12 cellular contexts compared by ENCODE assay signal in genomic region chr2:20578266-20578894, GRCh38.
DNase-seq lines count a peak whose midpoint lies in the region; ATAC-seq and TF ChIP-seq lines count a peak whose summit lies in the region.
"Had no signal": no experiment of that assay in that cellular context is flagged by ENCODE, and none has a peak within 500 bp of the region (broad histone marks: within the 10 kb centered on the region; RNA-seq: fewer than 3 reads in every experiment).

No MANE protein-coding gene starts in this region.

- H3K9me3 Mint-ChIP-seq in nephron = no peaks in the 10 kb centered on the region

- H3K27me3 Mint-ChIP-seq in nephron (ENCODE audit: low read depth) = no peaks in the 10 kb centered on the region

- CTCF ChIA-PET in HEK293T (lab: Yijun Ruan, JAX) = no interaction called here

- H3K27ac ChIP-seq in heart right ventricle (peak overlapping the region; percentile 57 to 95 (median 82)), dorsolateral prefrontal cortex (peak overlapping the region in 51 of 59 donors; percentile 1 to 90 (median 76)), upper lobe of right lung (peak overlapping the region; percentile 63)

- intact Hi-C loops in heart right ventricle (cut with DNase I) = loop anchor here in 5 of 10 donors (5.0 kb wide), 6 partner anchors 34 to 131 kb away; partner anchors contain the start of gene RHOB (in 1 of the 5)
- intact Hi-C loops in left ventricle myocardium superior (cut with micrococcal nuclease) = no loop called here
- intact Hi-C loops in dorsolateral prefrontal cortex (cut with DNase I) = loop anchor here (2.0 to 5.0 kb wide), 3 partner anchors 61 to 132 kb away; partner anchors contain the start of gene RHOB (in 1 of the 2)
- intact Hi-C loops in upper lobe of right lung (cut with DNase I) = no loop called here

- H3K4me3 Mint-ChIP-seq in nephron = no peak overlapping the region

- no peaks in the 10 kb centered on the region for H3K27me3 ChIP-seq in heart right ventricle
- no peaks in the 10 kb centered on the region for H3K27me3 ChIP-seq in dorsolateral prefrontal cortex
- H3K27me3 ChIP-seq in upper lobe of right lung = no peaks in the 10 kb centered on the region

- DNase-seq in heart right ventricle = peak in 1 of 2 donors; percentile 3
- DNase-seq in left ventricle myocardium superior = no peak
- peak in 1 of 10 donors; percentile 16 for DNase-seq in dorsolateral prefrontal cortex
- peak; percentile 55 for DNase-seq in upper lobe of right lung
- no peak for DNase-seq in HEK293T (ENCODE audit: extremely low spot score)
- DNase-seq in RKO (ENCODE audit: low spot score) = no peak
- DNase-seq: activated CD4-positive, alpha-beta T cell treated with anti-CD3 and anti-CD28 coated beads, Interleukin-2, amount 50 U/mL, for 48 hours; central memory CD4-positive, alpha-beta T cell; NCI-H1417; stimulated activated CD8-positive, alpha-beta memory T cell treated with anti-CD3 and anti-CD28 coated beads, Interleukin-4, amount 100 ng/mL, for 48 hours had no signal

- no peaks in the 10 kb centered on the region for H3K36me3 ChIP-seq in heart right ventricle
- H3K36me3 ChIP-seq in upper lobe of right lung = no peaks in the 10 kb centered on the region

- H3K4me3 ChIP-seq in heart right ventricle (no peak overlapping the region), dorsolateral prefrontal cortex (peak overlapping the region in 3 of 59 donors; percentile 10 to 32 (median 12)), upper lobe of right lung (no peak overlapping the region)

- H3K27ac Mint-ChIP-seq in nephron = peak overlapping the region; percentile 24 to 76 (median 60)

- H3K36me3 Mint-ChIP-seq in nephron (ENCODE audit: low read depth) = no peaks in the 10 kb centered on the region

- H3K4me1 ChIP-seq in heart right ventricle = peaks cover 24 to 83% (median 72%) of the 10 kb centered on the region in 9 donors
- H3K4me1 ChIP-seq in upper lobe of right lung = peaks cover 38% of the 10 kb centered on the region

- WGBS in heart right ventricle, 2 donors = 70 to 74% methylated on average over 6 of the region's 6 CpGs

- H3K9me3 ChIP-seq in heart right ventricle = peaks cover 0 to 11% (median 7%) of the 10 kb centered on the region in 11 donors
- peaks cover 3% of the 10 kb centered on the region for H3K9me3 ChIP-seq in upper lobe of right lung

- TF ChIP-seq CTCF in heart right ventricle (IDR thresholded peaks at IDR 0.05) = no peak
- TF ChIP-seq CTCF in dorsolateral prefrontal cortex (IDR thresholded peaks at IDR 0.05 in 54 of 56, conservative IDR thresholded peaks at IDR 0.05 in 2 of 56; ENCODE audit: low read depth in 1 of 56, partially characterized antibody in 56 of 56) = no peak
- TF ChIP-seq CTCF in nephron (IDR thresholded peaks at IDR 0.05; ENCODE audit: unreplicated experiment in 3 of 3) = no peak
- no peak for TF ChIP-seq CTCF in upper lobe of right lung (IDR thresholded peaks at IDR 0.05)

- POLR2A ChIA-PET in HEK293T (lab: Yijun Ruan, JAX) = interaction anchor here (4.3 kb wide), 1 partner anchor 130 kb away, joined by 40 read pairs; the partner anchor contains the start of gene RHOB

- ATAC-seq in heart right ventricle = no peak
- no peak for ATAC-seq in left ventricle myocardium superior
- ATAC-seq in upper lobe of right lung = no peak
- ATAC-seq in HG02759 (IDR thresholded peaks at IDR 0.05; ENCODE audit: unreplicated experiment) = no peak

- peaks cover 54% of the 10 kb centered on the region for H3K4me1 Mint-ChIP-seq in nephron

TF ChIP-seq in HEK293T, 16 proteins besides CTCF, POLR2A, EP300 and RAD21:
- no peak for TF ChIP-seq FOXK2 (IDR thresholded peaks at IDR 0.05)
- TF ChIP-seq NFRKB (IDR thresholded peaks at IDR 0.05) = no peak
- TF ChIP-seq L3MBTL2 (conservative IDR thresholded peaks at IDR 0.05) = no peak
- no peak for TF ChIP-seq ZNF384 (IDR thresholded peaks at IDR 0.05)

Comparison
In these comparisons a context has a peak if more than half of its experiments do, and no peak if none do; other contexts are left out.
1. intact Hi-C loops: an anchor here in dorsolateral prefrontal cortex (2.0 to 5.0 kb wide); none called in left ventricle myocardium superior and upper lobe of right lung.